ENCODE assay signal across 13 cellular contexts in genomic region chr9:129473523-129474244, GRCh38.
DNase-seq lines count a peak whose midpoint lies in the region; ATAC-seq and TF ChIP-seq lines count a peak whose summit lies in the region.
"Had no signal": no experiment of that assay in that cellular context is flagged by ENCODE, and none has a peak within 500 bp of the region (broad histone marks: within the 10 kb centered on the region; RNA-seq: fewer than 3 reads in every experiment).

No MANE protein-coding gene starts in this region.

- H3K27me3 ChIP-seq in left ventricle myocardium inferior (ENCODE audit: low read depth) (no peaks in the 10 kb centered on the region), sigmoid colon (no peaks in the 10 kb centered on the region)
- H3K27me3 ChIP-seq in naive thymus-derived CD4-positive, alpha-beta T cell (ENCODE audit: control insufficient read depth in 2 of 2, insufficient read depth in 2 of 2, low read length in 2 of 2): no peaks in the 10 kb centered on the region

- CTCF ChIA-PET in MCF 10A (lab: Yijun Ruan, JAX): interaction anchor here (0.7 kb wide), 1 partner anchor 336 kb away, joined by 3 read pairs; no protein-coding TSS in a partner anchor
- CTCF ChIA-PET in activated CD4-positive, alpha-beta memory T cell treated with anti-CD3 and anti-CD28 coated beads, Interleukin-2, amount 10 ng/mL, durations not matched to agents 7 days and 5 days (lab: Charles Lee): interaction anchor here (0.6 kb wide), 1 partner anchor 26 kb away, joined by 5 read pairs; no protein-coding TSS in a partner anchor
- CTCF ChIA-PET in naive thymus-derived CD4-positive, alpha-beta T cell (lab: Charles Lee): no interaction called here

- no peak overlapping the region for H3K4me3 Mint-ChIP-seq in MCF 10A (ENCODE audit: unreplicated experiment)
- H3K4me3 Mint-ChIP-seq in activated CD4-positive, alpha-beta memory T cell treated with anti-CD3 and anti-CD28 coated beads, Interleukin-2, amount 10 ng/mL, durations not matched to agents 7 days and 5 days: no peak overlapping the region
- H3K4me3 Mint-ChIP-seq in naive thymus-derived CD4-positive, alpha-beta T cell: no peak overlapping the region

- DNase-seq in G401 (ENCODE audit: low spot score) (peak; percentile 70), MCF 10A (ENCODE audit: unreplicated experiment) (peak; percentile 64), left ventricle myocardium inferior (no peak), sigmoid colon (peak; percentile 79)
- DNase-seq in activated CD4-positive, alpha-beta memory T cell treated with anti-CD3 and anti-CD28 coated beads, Interleukin-2, amount 10 ng/mL, durations not matched to agents 7 days and 5 days: no peak
- DNase-seq in naive thymus-derived CD4-positive, alpha-beta T cell: no peak
- DNase-seq: activated CD4-positive, alpha-beta T cell treated with anti-CD3 and anti-CD28 coated beads, Interleukin-2, amount 50 U/mL, for 48 hours; Kasumi-1; NCI-H226; retina had no signal

- intact Hi-C loops in MCF 10A (cut with micrococcal nuclease) (no loop called here), left ventricle myocardium inferior (cut with micrococcal nuclease) (no loop called here), sigmoid colon (cut with DNase I) (no loop called here)
- intact Hi-C loops in naive thymus-derived CD4-positive, alpha-beta T cell (cut with micrococcal nuclease): no loop called here

- H3K27ac Mint-ChIP-seq in MCF 10A (ENCODE audit: low read depth, unreplicated experiment): peak overlapping the region; percentile 50
- H3K27ac Mint-ChIP-seq in activated CD4-positive, alpha-beta memory T cell treated with anti-CD3 and anti-CD28 coated beads, Interleukin-2, amount 10 ng/mL, durations not matched to agents 7 days and 5 days: no peak overlapping the region
- no peak overlapping the region for H3K27ac Mint-ChIP-seq in naive thymus-derived CD4-positive, alpha-beta T cell

- no peaks in the 10 kb centered on the region for H3K36me3 ChIP-seq in left ventricle myocardium inferior
- H3K36me3 ChIP-seq in sigmoid colon: no peaks in the 10 kb centered on the region
- H3K36me3 ChIP-seq in naive thymus-derived CD4-positive, alpha-beta T cell (ENCODE audit: control insufficient read depth in 2 of 3, insufficient read depth in 3 of 3, low read length in 3 of 3): no peaks in the 10 kb centered on the region

- H3K27me3 Mint-ChIP-seq in MCF 10A (ENCODE audit: insufficient read depth, unreplicated experiment): no peaks in the 10 kb centered on the region
- peaks cover 3% of the 10 kb centered on the region for H3K27me3 Mint-ChIP-seq in activated CD4-positive, alpha-beta memory T cell treated with anti-CD3 and anti-CD28 coated beads, Interleukin-2, amount 10 ng/mL, durations not matched to agents 7 days and 5 days
- H3K27me3 Mint-ChIP-seq in naive thymus-derived CD4-positive, alpha-beta T cell: no peaks in the 10 kb centered on the region

- 76 to 80% methylated on average over 15 of the region's 15 CpGs for WGBS in sigmoid colon, 2 donors

- H3K27ac ChIP-seq in left ventricle myocardium inferior (replicated peaks): peak overlapping the region; percentile 48
- peak overlapping the region; percentile 29 to 54 (median 44) for H3K27ac ChIP-seq in sigmoid colon
- no peak overlapping the region for H3K27ac ChIP-seq in naive thymus-derived CD4-positive, alpha-beta T cell (ENCODE audit: low read depth, low read length)

- peaks cover 8% of the 10 kb centered on the region for H3K4me1 Mint-ChIP-seq in MCF 10A (ENCODE audit: insufficient read depth, unreplicated experiment)
- peaks cover 7% of the 10 kb centered on the region for H3K4me1 Mint-ChIP-seq in activated CD4-positive, alpha-beta memory T cell treated with anti-CD3 and anti-CD28 coated beads, Interleukin-2, amount 10 ng/mL, durations not matched to agents 7 days and 5 days
- H3K4me1 Mint-ChIP-seq in naive thymus-derived CD4-positive, alpha-beta T cell: peaks cover 0 to 5% (median 0%) of the 10 kb centered on the region in 7 donors

- no peaks in the 10 kb centered on the region for H3K9me3 Mint-ChIP-seq in MCF 10A (ENCODE audit: unreplicated experiment)
- H3K9me3 Mint-ChIP-seq in activated CD4-positive, alpha-beta memory T cell treated with anti-CD3 and anti-CD28 coated beads, Interleukin-2, amount 10 ng/mL, durations not matched to agents 7 days and 5 days: no peaks in the 10 kb centered on the region
- H3K9me3 Mint-ChIP-seq in naive thymus-derived CD4-positive, alpha-beta T cell: peaks cover 0 to 8% (median 0%) of the 10 kb centered on the region in 11 donors

- ATAC-seq in HG02973 (IDR thresholded peaks at IDR 0.05; ENCODE audit: unreplicated experiment): no peak
- no peak for ATAC-seq in naive thymus-derived CD4-positive, alpha-beta T cell
- ATAC-seq in HG03342 (IDR thresholded peaks at IDR 0.05; ENCODE audit: unreplicated experiment): no peak
- ATAC-seq: SK-N-SH treated with all-trans-retinoic acid at 6 μM for 48 hours had no signal

- H3K4me1 ChIP-seq in left ventricle myocardium inferior: peaks cover 16% of the 10 kb centered on the region
- H3K4me1 ChIP-seq in sigmoid colon: peaks cover 0 to 17% (median 11%) of the 10 kb centered on the region in 4 donors
- H3K4me1 ChIP-seq in naive thymus-derived CD4-positive, alpha-beta T cell (ENCODE audit: control insufficient read depth in 2 of 2, insufficient read depth in 2 of 2, low read length in 2 of 2): no peaks in the 10 kb centered on the region

- in situ Hi-C loops in G401 (cut with HindIII; ENCODE audit: low sequenced_read_pairs): no loop called here

- H3K4me3 ChIP-seq in left ventricle myocardium inferior (no peak overlapping the region), sigmoid colon (no peak overlapping the region)
- H3K4me3 ChIP-seq in naive thymus-derived CD4-positive, alpha-beta T cell (ENCODE audit: low read length): no peak overlapping the region

- TF ChIP-seq POLR2A in sigmoid colon (IDR thresholded peaks at IDR 0.05): no peak

- no peak for TF ChIP-seq EP300 in sigmoid colon (IDR thresholded peaks at IDR 0.05)

- TF ChIP-seq CTCF in MCF 10A (IDR thresholded peaks at IDR 0.05; ENCODE audit: unreplicated experiment): no peak
- no peak for TF ChIP-seq CTCF in left ventricle myocardium inferior (IDR thresholded peaks at IDR 0.05; ENCODE audit: borderline replicate concordance)
- TF ChIP-seq CTCF in sigmoid colon (IDR thresholded peaks at IDR 0.05): no peak

- H3K36me3 Mint-ChIP-seq in MCF 10A (ENCODE audit: insufficient read depth, unreplicated experiment): no peaks in the 10 kb centered on the region
- H3K36me3 Mint-ChIP-seq in activated CD4-positive, alpha-beta memory T cell treated with anti-CD3 and anti-CD28 coated beads, Interleukin-2, amount 10 ng/mL, durations not matched to agents 7 days and 5 days (ENCODE audit: low read depth): no peaks in the 10 kb centered on the region
- H3K36me3 Mint-ChIP-seq in naive thymus-derived CD4-positive, alpha-beta T cell: peaks cover 0 to 3% (median 0%) of the 10 kb centered on the region in 5 donors

- POLR2A ChIA-PET in MCF 10A (lab: Yijun Ruan, JAX): interaction anchor here (0.6 to 2.2 kb wide), 6 partner anchors 9 to 139 kb away, joined by 3 to 12 read pairs (median 4); no protein-coding TSS in a partner anchor
- POLR2A ChIA-PET in activated CD4-positive, alpha-beta memory T cell treated with anti-CD3 and anti-CD28 coated beads, Interleukin-2, amount 10 ng/mL, durations not matched to agents 7 days and 5 days (lab: Charles Lee): no interaction called here
- POLR2A ChIA-PET in naive thymus-derived CD4-positive, alpha-beta T cell (lab: Charles Lee): no interaction called here

- H3K9me3 ChIP-seq in left ventricle myocardium inferior (replicated peaks) (peaks cover 9% of the 10 kb centered on the region), sigmoid colon (peaks cover 0 to 7% (median 0%) of the 10 kb centered on the region in 4 donors)
- peaks cover 0 to 4% (median 0%) of the 10 kb centered on the region in 3 experiments for H3K9me3 ChIP-seq in naive thymus-derived CD4-positive, alpha-beta T cell (ENCODE audit: control insufficient read depth in 2 of 3, low read length in 3 of 3)

- no TSS peak for BruUV-seq in MCF 10A (replicated peaks; lab: Mats Ljungman, UMichigan)

Comparison
In these comparisons a context has a peak if more than half of its experiments do, and no peak if none do; other contexts are left out.
1. DNase-seq: peak in G401 (single experiment), MCF 10A (single experiment) and sigmoid colon (single experiment); none in left ventricle myocardium inferior (single experiment), activated CD4-positive, alpha-beta memory T cell treated with anti-CD3 and anti-CD28 coated beads, Interleukin-2, amount 10 ng/mL, durations not matched to agents 7 days and 5 days (single experiment) and naive thymus-derived CD4-positive, alpha-beta T cell (0 of 9).